Comparison of ENCODE assay signal across 1 cellular context in genomic region chr6:6751615-6752014, GRCh38.
TF ChIP-seq lines count a peak whose summit lies in the region.

No MANE protein-coding gene starts in this region.

TF ChIP-seq in H1, 55 proteins besides CTCF, POLR2A, EP300 and RAD21:
- no peak for TF ChIP-seq CREB1 (IDR thresholded peaks at IDR 0.05)
- no peak for TF ChIP-seq BRCA1 (IDR thresholded peaks at IDR 0.05; ENCODE audit: low read depth, low read length)
- TF ChIP-seq RBBP5 (IDR thresholded peaks at IDR 0.05; ENCODE audit: borderline replicate concordance, low read depth, low read length): no peak
- no peak for TF ChIP-seq SRF (IDR thresholded peaks at IDR 0.05; ENCODE audit: low read depth, low read length)
- no peak for TF ChIP-seq BACH1 (IDR thresholded peaks at IDR 0.05; ENCODE audit: low read length)
- TF ChIP-seq SUZ12 (IDR thresholded peaks at IDR 0.05; ENCODE audit: low read length): no peak
- no peak for TF ChIP-seq RFX5 (IDR thresholded peaks at IDR 0.05; ENCODE audit: borderline replicate concordance, low read depth, low read length)
- no peak for TF ChIP-seq CEBPB (IDR thresholded peaks at IDR 0.05; ENCODE audit: low read depth, low read length)
- no peak for TF ChIP-seq EGR1 (IDR thresholded peaks at IDR 0.05; ENCODE audit: borderline replicate concordance, low read depth, low read length)
- no peak for TF ChIP-seq GTF2F1 (IDR thresholded peaks at IDR 0.05; ENCODE audit: borderline replicate concordance, low read depth, low read length)
- no peak for TF ChIP-seq NRF1 (IDR thresholded peaks at IDR 0.05; ENCODE audit: low read depth, low read length)
- TF ChIP-seq ASH2L (IDR thresholded peaks at IDR 0.05; ENCODE audit: low read length): no peak
- no peak for TF ChIP-seq KDM1A (IDR thresholded peaks at IDR 0.05; ENCODE audit: borderline replicate concordance, low read length)
- no peak for TF ChIP-seq BCL11A (IDR thresholded peaks at IDR 0.05; ENCODE audit: low read depth in 2 of 2, low read length in 2 of 2)
- TF ChIP-seq CBX8 (IDR thresholded peaks at IDR 0.05; ENCODE audit: borderline replicate concordance, low read depth, low read length): no peak
- no peak for TF ChIP-seq CTBP2 (IDR thresholded peaks at IDR 0.05; ENCODE audit: borderline replicate concordance, insufficient read depth, insufficient read length, low read length)
- TF ChIP-seq, protein P1, sequence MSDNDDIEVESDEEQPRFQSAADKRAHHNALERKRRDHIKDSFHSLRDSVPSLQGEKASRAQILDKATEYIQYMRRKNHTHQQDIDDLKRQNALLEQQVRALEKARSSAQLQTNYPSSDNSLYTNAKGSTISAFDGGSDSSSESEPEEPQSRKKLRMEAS (IDR thresholded peaks at IDR 0.05): no peak
- TF ChIP-seq CBX5 (IDR thresholded peaks at IDR 0.05; ENCODE audit: low read depth, low read length): no peak
- TF ChIP-seq, protein P2, sequence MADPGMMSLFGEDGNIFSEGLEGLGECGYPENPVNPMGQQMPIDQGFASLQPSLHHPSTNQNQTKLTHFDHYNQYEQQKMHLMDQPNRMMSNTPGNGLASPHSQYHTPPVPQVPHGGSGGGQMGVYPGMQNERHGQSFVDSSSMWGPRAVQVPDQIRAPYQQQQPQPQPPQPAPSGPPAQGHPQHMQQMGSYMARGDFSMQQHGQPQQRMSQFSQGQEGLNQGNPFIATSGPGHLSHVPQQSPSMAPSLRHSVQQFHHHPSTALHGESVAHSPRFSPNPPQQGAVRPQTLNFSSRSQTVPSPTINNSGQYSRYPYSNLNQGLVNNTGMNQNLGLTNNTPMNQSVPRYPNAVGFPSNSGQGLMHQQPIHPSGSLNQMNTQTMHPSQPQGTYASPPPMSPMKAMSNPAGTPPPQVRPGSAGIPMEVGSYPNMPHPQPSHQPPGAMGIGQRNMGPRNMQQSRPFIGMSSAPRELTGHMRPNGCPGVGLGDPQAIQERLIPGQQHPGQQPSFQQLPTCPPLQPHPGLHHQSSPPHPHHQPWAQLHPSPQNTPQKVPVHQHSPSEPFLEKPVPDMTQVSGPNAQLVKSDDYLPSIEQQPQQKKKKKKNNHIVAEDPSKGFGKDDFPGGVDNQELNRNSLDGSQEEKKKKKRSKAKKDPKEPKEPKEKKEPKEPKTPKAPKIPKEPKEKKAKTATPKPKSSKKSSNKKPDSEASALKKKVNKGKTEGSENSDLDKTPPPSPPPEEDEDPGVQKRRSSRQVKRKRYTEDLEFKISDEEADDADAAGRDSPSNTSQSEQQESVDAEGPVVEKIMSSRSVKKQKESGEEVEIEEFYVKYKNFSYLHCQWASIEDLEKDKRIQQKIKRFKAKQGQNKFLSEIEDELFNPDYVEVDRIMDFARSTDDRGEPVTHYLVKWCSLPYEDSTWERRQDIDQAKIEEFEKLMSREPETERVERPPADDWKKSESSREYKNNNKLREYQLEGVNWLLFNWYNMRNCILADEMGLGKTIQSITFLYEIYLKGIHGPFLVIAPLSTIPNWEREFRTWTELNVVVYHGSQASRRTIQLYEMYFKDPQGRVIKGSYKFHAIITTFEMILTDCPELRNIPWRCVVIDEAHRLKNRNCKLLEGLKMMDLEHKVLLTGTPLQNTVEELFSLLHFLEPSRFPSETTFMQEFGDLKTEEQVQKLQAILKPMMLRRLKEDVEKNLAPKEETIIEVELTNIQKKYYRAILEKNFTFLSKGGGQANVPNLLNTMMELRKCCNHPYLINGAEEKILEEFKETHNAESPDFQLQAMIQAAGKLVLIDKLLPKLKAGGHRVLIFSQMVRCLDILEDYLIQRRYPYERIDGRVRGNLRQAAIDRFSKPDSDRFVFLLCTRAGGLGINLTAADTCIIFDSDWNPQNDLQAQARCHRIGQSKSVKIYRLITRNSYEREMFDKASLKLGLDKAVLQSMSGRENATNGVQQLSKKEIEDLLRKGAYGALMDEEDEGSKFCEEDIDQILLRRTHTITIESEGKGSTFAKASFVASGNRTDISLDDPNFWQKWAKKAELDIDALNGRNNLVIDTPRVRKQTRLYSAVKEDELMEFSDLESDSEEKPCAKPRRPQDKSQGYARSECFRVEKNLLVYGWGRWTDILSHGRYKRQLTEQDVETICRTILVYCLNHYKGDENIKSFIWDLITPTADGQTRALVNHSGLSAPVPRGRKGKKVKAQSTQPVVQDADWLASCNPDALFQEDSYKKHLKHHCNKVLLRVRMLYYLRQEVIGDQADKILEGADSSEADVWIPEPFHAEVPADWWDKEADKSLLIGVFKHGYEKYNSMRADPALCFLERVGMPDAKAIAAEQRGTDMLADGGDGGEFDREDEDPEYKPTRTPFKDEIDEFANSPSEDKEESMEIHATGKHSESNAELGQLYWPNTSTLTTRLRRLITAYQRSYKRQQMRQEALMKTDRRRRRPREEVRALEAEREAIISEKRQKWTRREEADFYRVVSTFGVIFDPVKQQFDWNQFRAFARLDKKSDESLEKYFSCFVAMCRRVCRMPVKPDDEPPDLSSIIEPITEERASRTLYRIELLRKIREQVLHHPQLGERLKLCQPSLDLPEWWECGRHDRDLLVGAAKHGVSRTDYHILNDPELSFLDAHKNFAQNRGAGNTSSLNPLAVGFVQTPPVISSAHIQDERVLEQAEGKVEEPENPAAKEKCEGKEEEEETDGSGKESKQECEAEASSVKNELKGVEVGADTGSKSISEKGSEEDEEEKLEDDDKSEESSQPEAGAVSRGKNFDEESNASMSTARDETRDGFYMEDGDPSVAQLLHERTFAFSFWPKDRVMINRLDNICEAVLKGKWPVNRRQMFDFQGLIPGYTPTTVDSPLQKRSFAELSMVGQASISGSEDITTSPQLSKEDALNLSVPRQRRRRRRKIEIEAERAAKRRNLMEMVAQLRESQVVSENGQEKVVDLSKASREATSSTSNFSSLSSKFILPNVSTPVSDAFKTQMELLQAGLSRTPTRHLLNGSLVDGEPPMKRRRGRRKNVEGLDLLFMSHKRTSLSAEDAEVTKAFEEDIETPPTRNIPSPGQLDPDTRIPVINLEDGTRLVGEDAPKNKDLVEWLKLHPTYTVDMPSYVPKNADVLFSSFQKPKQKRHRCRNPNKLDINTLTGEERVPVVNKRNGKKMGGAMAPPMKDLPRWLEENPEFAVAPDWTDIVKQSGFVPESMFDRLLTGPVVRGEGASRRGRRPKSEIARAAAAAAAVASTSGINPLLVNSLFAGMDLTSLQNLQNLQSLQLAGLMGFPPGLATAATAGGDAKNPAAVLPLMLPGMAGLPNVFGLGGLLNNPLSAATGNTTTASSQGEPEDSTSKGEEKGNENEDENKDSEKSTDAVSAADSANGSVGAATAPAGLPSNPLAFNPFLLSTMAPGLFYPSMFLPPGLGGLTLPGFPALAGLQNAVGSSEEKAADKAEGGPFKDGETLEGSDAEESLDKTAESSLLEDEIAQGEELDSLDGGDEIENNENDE (IDR thresholded peaks at IDR 0.05; ENCODE audit: insufficient replicate concordance, low read length): no peak
- no peak for TF ChIP-seq HDAC2 (IDR thresholded peaks at IDR 0.05; ENCODE audit: borderline replicate concordance in 1 of 2, low read depth in 2 of 2, low read length in 2 of 2)
